8 cellular contexts compared by ENCODE assay signal in the genomic region with DNA sequence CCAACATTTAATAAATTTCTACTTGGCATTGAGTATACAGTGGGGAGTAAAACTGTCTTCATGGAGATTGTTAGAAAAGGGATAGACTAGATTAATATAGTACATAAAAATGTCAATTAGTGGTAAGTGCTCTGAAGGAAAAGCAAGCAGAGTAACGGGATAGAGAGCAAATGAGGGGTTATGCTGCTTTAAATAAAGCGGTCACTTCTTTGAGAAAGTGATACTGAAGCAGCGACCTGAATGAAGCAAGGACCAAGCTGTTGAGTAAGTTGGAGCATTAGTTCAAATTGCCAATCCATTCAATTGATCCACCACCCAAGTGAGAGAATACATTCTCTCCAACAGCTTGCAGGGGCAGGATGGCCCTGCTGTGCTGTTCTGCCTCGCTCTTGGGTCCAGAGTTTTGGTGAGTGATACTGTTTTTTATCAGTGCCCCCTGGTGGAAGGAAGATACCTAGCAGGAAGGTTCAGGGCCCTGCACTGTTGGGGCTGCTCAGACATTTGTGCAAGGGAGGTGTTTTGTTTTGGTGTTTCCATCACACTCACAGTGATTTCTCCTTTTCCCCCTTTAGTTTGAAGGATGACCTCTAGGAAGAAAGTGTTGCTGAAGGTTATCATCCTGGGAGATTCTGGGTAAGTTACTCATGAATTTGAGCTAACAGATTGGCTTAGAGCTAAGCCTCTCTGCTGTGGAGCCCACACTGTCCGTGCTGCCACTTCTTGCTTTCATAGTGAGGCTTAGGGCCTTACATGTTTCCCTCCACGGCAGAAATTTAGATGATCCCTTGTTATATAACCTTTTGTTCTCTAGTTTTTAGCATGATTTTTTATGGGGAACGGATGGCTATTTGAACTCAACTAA.
DNase-seq lines count a peak whose midpoint lies in the region; ATAC-seq and TF ChIP-seq lines count a peak whose summit lies in the region.

No MANE protein-coding gene starts in this region.

- CTCF ChIA-PET in activated CD4-positive, alpha-beta T cell treated with anti-CD3 and anti-CD28 coated beads, Interleukin-2, amount 10 ng/mL, durations not matched to agents 7 days and 5 days (lab: Charles Lee): interaction anchor here (0.6 to 2.7 kb wide), 21 partner anchors 8 to 177 kb away, joined by 3 to 19 read pairs (median 3); partner anchors contain the start of gene RAB7A

- TF ChIP-seq CTCF in dorsolateral prefrontal cortex (IDR thresholded peaks at IDR 0.05 in 54 of 56, conservative IDR thresholded peaks at IDR 0.05 in 2 of 56; ENCODE audit: low read depth in 1 of 56, partially characterized antibody in 56 of 56): peak; percentile 57 to 91 (median 81)

- peaks cover 80% of the 10 kb centered on the region for H3K4me1 Mint-ChIP-seq in activated CD4-positive, alpha-beta T cell treated with anti-CD3 and anti-CD28 coated beads, Interleukin-2, amount 10 ng/mL, durations not matched to agents 7 days and 5 days
- peaks cover 50% of the 10 kb centered on the region for H3K4me1 Mint-ChIP-seq in stimulated activated memory B cell treated with anti-CD40 and anti-IgM and Interleukin-4, amounts not matched to agents 10 μg/mL and 1 μg/mL and 100 μg/mL, for 72 hours

- H3K27ac ChIP-seq in dorsolateral prefrontal cortex: peak overlapping the region in 56 of 59 donors; percentile 4 to 82 (median 49)

- H3K9me3 Mint-ChIP-seq in activated CD4-positive, alpha-beta T cell treated with anti-CD3 and anti-CD28 coated beads, Interleukin-2, amount 10 ng/mL, durations not matched to agents 7 days and 5 days: no peaks in the 10 kb centered on the region
- no peaks in the 10 kb centered on the region for H3K9me3 Mint-ChIP-seq in stimulated activated memory B cell treated with anti-CD40 and anti-IgM and Interleukin-4, amounts not matched to agents 10 μg/mL and 1 μg/mL and 100 μg/mL, for 72 hours

- DNase-seq in AML-193 (lab: John Stamatoyannopoulos, UW) (peak; percentile 73 to 80), NCI-H460 (ENCODE audit: extremely low read depth, low read depth) (peak; percentile 57), dorsolateral prefrontal cortex (peak in 5 of 10 donors; percentile 38 to 52 (median 51)), medulla oblongata (ENCODE audit: extremely low spot score) (peak; percentile 85)
- DNase-seq in activated CD4-positive, alpha-beta T cell treated with anti-CD3 and anti-CD28 coated beads, Interleukin-2, amount 10 ng/mL, durations not matched to agents 7 days and 5 days: peak; percentile 80

- POLR2A ChIA-PET in activated CD4-positive, alpha-beta T cell treated with anti-CD3 and anti-CD28 coated beads, Interleukin-2, amount 10 ng/mL, durations not matched to agents 7 days and 5 days (lab: Charles Lee): interaction anchor here (0.6 to 0.9 kb wide), 3 partner anchors 9 to 177 kb away, joined by 3 to 4 read pairs (median 3); no protein-coding TSS in a partner anchor

- H3K27me3 Mint-ChIP-seq in activated CD4-positive, alpha-beta T cell treated with anti-CD3 and anti-CD28 coated beads, Interleukin-2, amount 10 ng/mL, durations not matched to agents 7 days and 5 days: no peaks in the 10 kb centered on the region
- H3K27me3 Mint-ChIP-seq in stimulated activated memory B cell treated with anti-CD40 and anti-IgM and Interleukin-4, amounts not matched to agents 10 μg/mL and 1 μg/mL and 100 μg/mL, for 72 hours: no peaks in the 10 kb centered on the region

- H3K4me3 Mint-ChIP-seq in activated CD4-positive, alpha-beta T cell treated with anti-CD3 and anti-CD28 coated beads, Interleukin-2, amount 10 ng/mL, durations not matched to agents 7 days and 5 days: peak overlapping the region; percentile 1
- H3K4me3 Mint-ChIP-seq in stimulated activated memory B cell treated with anti-CD40 and anti-IgM and Interleukin-4, amounts not matched to agents 10 μg/mL and 1 μg/mL and 100 μg/mL, for 72 hours: no peak overlapping the region

- H3K36me3 Mint-ChIP-seq in activated CD4-positive, alpha-beta T cell treated with anti-CD3 and anti-CD28 coated beads, Interleukin-2, amount 10 ng/mL, durations not matched to agents 7 days and 5 days (ENCODE audit: low read depth): peaks cover 41% of the 10 kb centered on the region
- peaks cover 21% of the 10 kb centered on the region for H3K36me3 Mint-ChIP-seq in stimulated activated memory B cell treated with anti-CD40 and anti-IgM and Interleukin-4, amounts not matched to agents 10 μg/mL and 1 μg/mL and 100 μg/mL, for 72 hours

- peak overlapping the region; percentile 67 for H3K27ac Mint-ChIP-seq in activated CD4-positive, alpha-beta T cell treated with anti-CD3 and anti-CD28 coated beads, Interleukin-2, amount 10 ng/mL, durations not matched to agents 7 days and 5 days
- peak overlapping the region; percentile 75 for H3K27ac Mint-ChIP-seq in stimulated activated memory B cell treated with anti-CD40 and anti-IgM and Interleukin-4, amounts not matched to agents 10 μg/mL and 1 μg/mL and 100 μg/mL, for 72 hours

- no peaks in the 10 kb centered on the region for H3K27me3 ChIP-seq in dorsolateral prefrontal cortex

- peak overlapping the region in 1 of 59 donors; percentile 22 for H3K4me3 ChIP-seq in dorsolateral prefrontal cortex

- ATAC-seq in GM18867 (IDR thresholded peaks at IDR 0.05; ENCODE audit: unreplicated experiment): peak; percentile 70
- ATAC-seq in HG03196 (IDR thresholded peaks at IDR 0.05; ENCODE audit: unreplicated experiment): peak; percentile 49
- peak; percentile 94 for ATAC-seq in stimulated activated memory B cell treated with anti-CD40 and anti-IgM and Interleukin-4, amounts not matched to agents 10 μg/mL and 1 μg/mL and 100 μg/mL, for 72 hours

- intact Hi-C loops in dorsolateral prefrontal cortex (cut with DNase I): loop anchor here (1.0 to 10.0 kb wide), 6 partner anchors 68 to 178 kb away; partner anchors contain the start of genes RAB7A (in 2 of the 2) and ACAD9 (in 1 of the 2)
